8 cellular contexts compared by ENCODE assay signal in the genomic region with DNA sequence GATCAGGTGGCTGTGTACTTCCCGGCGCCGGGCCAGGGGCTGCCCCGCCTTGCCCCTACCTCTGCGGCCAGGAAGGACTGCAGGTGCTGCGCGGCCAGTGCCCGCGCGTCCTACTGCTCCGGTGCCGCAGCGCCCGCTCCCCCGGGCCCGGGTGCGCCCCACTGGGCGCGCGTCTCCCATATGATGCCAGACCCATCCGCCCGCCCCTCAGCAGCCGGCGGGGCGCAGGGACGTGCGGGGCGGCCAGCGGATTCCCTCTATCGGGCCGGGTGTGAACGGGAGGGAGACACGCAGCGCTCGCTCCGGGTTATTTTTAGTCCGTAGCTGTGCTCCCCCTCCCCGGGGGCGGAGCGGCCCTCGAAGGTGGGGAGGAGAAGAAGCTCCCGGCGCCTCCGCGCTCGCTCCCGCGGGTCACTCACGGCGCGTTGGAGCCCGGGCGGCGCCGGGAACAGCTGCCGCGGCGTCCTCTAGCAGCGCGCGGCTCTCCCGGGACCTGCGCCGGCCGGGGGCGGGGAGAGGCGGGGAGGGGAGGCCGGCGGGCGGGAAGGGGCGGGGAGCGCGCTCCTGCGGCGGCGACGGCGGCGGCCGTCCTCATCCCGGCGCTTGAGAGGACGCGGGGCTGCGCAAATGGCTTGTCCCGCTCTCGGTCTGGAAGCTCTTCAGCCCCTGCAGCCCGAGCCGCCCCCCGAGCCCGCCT.
DNase-seq lines count a peak whose midpoint lies in the region; ATAC-seq and TF ChIP-seq lines count a peak whose summit lies in the region.

No MANE protein-coding gene starts in this region.

- no peak for ATAC-seq in T-cell (replicated peaks in 1 of 4)

- CTCF ChIA-PET in T-cell (lab: Charles Lee), result no interaction called here

- no peaks in the 10 kb centered on the region for H3K27me3 ChIP-seq in dorsolateral prefrontal cortex
- H3K27me3 ChIP-seq in thyroid gland, result no peaks in the 10 kb centered on the region

- H3K36me3 ChIP-seq in thyroid gland, result no peaks in the 10 kb centered on the region

- WGBS in lower leg skin, 2 donors, result 0 to 1% methylated on average over 51 to 57 of the region's 91 CpGs
- WGBS in thyroid gland, 2 donors, result 0 to 1% methylated on average over 19 to 40 of the region's 91 CpGs

- DNase-seq in AG10803 (ENCODE audit: low read depth), result peak; percentile 31
- no peak for DNase-seq in HFFc6
- peak; percentile 91 for DNase-seq in NCI-H82 (lab: John Stamatoyannopoulos, UW)
- DNase-seq in dorsolateral prefrontal cortex, result peak; percentile 65 to 87 (median 80)
- DNase-seq in lower leg skin (ENCODE audit: low spot score in 2 of 2), result peak in 1 of 2 donors; percentile 91
- peak; percentile 90 for DNase-seq in thyroid gland
- no peak for DNase-seq in activated T-cell treated with anti-CD3 and anti-CD28 coated beads, Interleukin-2, amount 50 U/mL, for 1 hour
- no peak for DNase-seq in T-cell

- no peak for TF ChIP-seq CTCF in AG10803 (conservative IDR thresholded peaks at IDR 0.05; ENCODE audit: low read length)
- no peak for TF ChIP-seq CTCF in HFFc6 (IDR thresholded peaks at IDR 0.05)
- peak in 20 of 56 donors; percentile 3 to 38 (median 16) for TF ChIP-seq CTCF in dorsolateral prefrontal cortex (IDR thresholded peaks at IDR 0.05 in 54 of 56, conservative IDR thresholded peaks at IDR 0.05 in 2 of 56; ENCODE audit: low read depth in 1 of 56, partially characterized antibody in 56 of 56)
- no peak for TF ChIP-seq CTCF in lower leg skin (IDR thresholded peaks at IDR 0.05)
- no peak for TF ChIP-seq CTCF in thyroid gland (IDR thresholded peaks at IDR 0.05)

- H3K27ac Mint-ChIP-seq in HFFc6, result no peak overlapping the region
- no peak overlapping the region for H3K27ac Mint-ChIP-seq in T-cell

- H3K27ac ChIP-seq in dorsolateral prefrontal cortex (peak overlapping the region; percentile 82 to 100 (median 97)), thyroid gland (peak overlapping the region; percentile 88 to 95 (median 89))

- H3K4me1 Mint-ChIP-seq in HFFc6 (ENCODE audit: low read depth) (peaks cover 66% of the 10 kb centered on the region; the same call in 1 of the 2 replicates), T-cell (peaks cover 0 to 3% (median 0%) of the 10 kb centered on the region in 3 donors)

- H3K27me3 Mint-ChIP-seq in HFFc6 (ENCODE audit: insufficient read depth) (peaks cover 15% of the 10 kb centered on the region), T-cell (peaks cover 33 to 48% of the 10 kb centered on the region in 2 donors)

- H3K9me3 Mint-ChIP-seq in HFFc6 (no peaks in the 10 kb centered on the region), T-cell (peaks cover 0 to 3% (median 0%) of the 10 kb centered on the region in 3 donors)

- intact Hi-C loops in dorsolateral prefrontal cortex (cut with DNase I), result loop anchor here (1.0 to 5.0 kb wide), 4 partner anchors 72 to 282 kb away; no protein-coding TSS in a partner anchor
- intact Hi-C loops in lower leg skin (cut with DNase I; ENCODE audit: low total_unique reads), result no loop called here
- intact Hi-C loops in thyroid gland (cut with DNase I), result loop anchor here (10.0 kb wide), 1 partner anchor 74 kb away; no protein-coding TSS in a partner anchor

- no peaks in the 10 kb centered on the region for H3K9me3 ChIP-seq in thyroid gland

- no peak for TF ChIP-seq POLR2A in lower leg skin (IDR thresholded peaks at IDR 0.05)
- peak in 1 of 2 donors; percentile 75 for TF ChIP-seq POLR2A in thyroid gland (IDR thresholded peaks at IDR 0.05)

- H3K4me3 Mint-ChIP-seq in HFFc6 (peak overlapping the region; percentile 87), T-cell (no peak overlapping the region)

- POLR2A ChIA-PET in T-cell (lab: Charles Lee), result no interaction called here

- H3K36me3 Mint-ChIP-seq in HFFc6 (ENCODE audit: low read depth) (peaks cover 9% of the 10 kb centered on the region; the same call in 1 of the 2 replicates), T-cell (no peaks in the 10 kb centered on the region)

- peaks cover 41 to 43% of the 10 kb centered on the region in 2 donors for H3K4me1 ChIP-seq in thyroid gland

- H3K4me3 ChIP-seq in AG10803 (ENCODE audit: low read length) (peak overlapping the region; percentile 61), dorsolateral prefrontal cortex (peak overlapping the region; percentile 64 to 97 (median 86)), lower leg skin (ENCODE audit: low read depth, poor library complexity, severe bottlenecking) (peak overlapping the region; percentile 81), thyroid gland (replicated peaks in 1 of 3) (peak overlapping the region; percentile 65 to 81 (median 70))

Comparison
In these comparisons a context has a peak if more than half of its experiments do, and no peak if none do; other contexts are left out.
1. DNase-seq: peak in AG10803 (single experiment), NCI-H82 (single experiment), dorsolateral prefrontal cortex (10 of 10) and thyroid gland (2 of 2); none in HFFc6 (single experiment), activated T-cell treated with anti-CD3 and anti-CD28 coated beads, Interleukin-2, amount 50 U/mL, for 1 hour (single experiment) and T-cell (0 of 34).
2. Peak in every context shown above with its lines, with median percentiles within 50 percentile points of each other: H3K4me3 ChIP-seq.